ENCODE assay signal across 14 cellular contexts in genomic region chr15:40932146-40932545, GRCh38. TPM values are rescaled to one million over a fixed set of nuclear protein-coding genes. Genes with fewer than 3 reads are reported as not detected.
DNase-seq lines count a peak whose midpoint lies in the region; ATAC-seq and TF ChIP-seq lines count a peak whose summit lies in the region.
"Had no signal": no experiment of that assay in that cellular context is flagged by ENCODE, and none has a peak within 500 bp of the region (broad histone marks: within the 10 kb centered on the region; RNA-seq: fewer than 3 reads in every experiment).

No MANE protein-coding gene starts in this region.

- H2BK20ac ChIP-seq in IMR-90 (ENCODE audit: low read depth, low read length), result no peak overlapping the region

- H2AFZ ChIP-seq in IMR-90 (replicated peaks; ENCODE audit: low read length, poor library complexity), result peak overlapping the region; percentile 61
- no peak overlapping the region for H2AFZ ChIP-seq in neuronal stem cell (ENCODE audit: low read length)

- H3K79me1 ChIP-seq in IMR-90 (ENCODE audit: low read depth in 1 of 2, low read length in 2 of 2), result peaks cover 0 to 70% of the 10 kb centered on the region in 2 experiments; a peak in 3 of 4 replicates
- no peaks in the 10 kb centered on the region for H3K79me1 ChIP-seq in neuronal stem cell (ENCODE audit: low read depth, low read length)

- CTCF ChIA-PET in IMR-90 (lab: Yijun Ruan, JAX), result interaction anchor here (0.7 to 1.5 kb wide), 2 partner anchors 93 to 254 kb away, joined by 3 read pairs; no protein-coding TSS in a partner anchor

- WGBS in IMR-90 (ENCODE audit: extremely low coverage in 2 of 2, insufficient read length in 1 of 2), 2 experiments, result 73% methylated on average over 6 of the region's 8 CpGs; no CpG with 5 or more reads in 1 of the 2 experiments
- WGBS in neuronal stem cell (ENCODE audit: extremely low coverage in 2 of 2, insufficient read length in 2 of 2, insufficient replicate concordance in 1 of 2), 2 donors, result no CpG with 5 or more reads among the region's 8 CpGs

- H3K23ac ChIP-seq in IMR-90 (ENCODE audit: low read depth, low read length) (peak overlapping the region; percentile 69), neuronal stem cell (ENCODE audit: low read depth, low read length, poor library complexity) (peak overlapping the region; percentile 3)

- H4K8ac ChIP-seq in IMR-90 (ENCODE audit: low read depth in 2 of 2, low read length in 2 of 2) (peak overlapping the region in 1 of 2 experiments; percentile 35; a peak in 1 of 4 replicates), neuronal stem cell (ENCODE audit: low read depth, low read length) (no peak overlapping the region)

- no peak overlapping the region for H4K5ac ChIP-seq in IMR-90 (ENCODE audit: low read depth, low read length)

- peaks cover 44% of the 10 kb centered on the region for H4K20me1 ChIP-seq in IMR-90 (ENCODE audit: insufficient read depth, low read length)

- H3K4ac ChIP-seq in IMR-90 (ENCODE audit: low read depth, low read length), result peak overlapping the region; percentile 47; the same call in 1 of the 2 replicates
- no peak overlapping the region for H3K4ac ChIP-seq in neuronal stem cell (ENCODE audit: low read length)

- peak; percentile 50 for DNase-seq in NCI-H1092 treated with DMSO at 0.1 percent for 48 hours (lab: John Stamatoyannopoulos, UW)
- DNase-seq in NCI-H1092 (lab: John Stamatoyannopoulos, UW), result no peak
- DNase-seq in IMR-90, result no peak
- no peak for DNase-seq in neuronal stem cell (ENCODE audit: low spot score)
- DNase-seq in NCI-H146 (lab: John Stamatoyannopoulos, UW), result no peak
- DNase-seq in left lobe of liver (ENCODE audit: low spot score), result no peak
- DNase-seq in glomerular visceral epithelial cell (ENCODE audit: extremely low spot score), result no peak
- DNase-seq: 8988T; effector memory CD4-positive, alpha-beta T cell; EL; H9; naive B cell; NCI-H1694 had no signal

- peak overlapping the region; percentile 78; the same call in 1 of the 2 replicates for H3K14ac ChIP-seq in IMR-90 (replicated peaks; ENCODE audit: low read depth, low read length)
- no peak overlapping the region for H3K14ac ChIP-seq in neuronal stem cell (ENCODE audit: low read length)

- intact Hi-C loops in IMR-90 (cut with micrococcal nuclease), result no loop called here

- dilution Hi-C loops in IMR-90 (cut with HindIII; ENCODE audit: low sequenced_read_pairs, unreplicated experiment), result no loop called here

- ATAC-seq in IMR-90 (ENCODE audit: low read depth) (no peak), left lobe of liver (no peak)

- no TSS peak for BruUV-seq in IMR-90 (replicated peaks; lab: Mats Ljungman, UMichigan)

- H2AK9ac ChIP-seq in IMR-90 (replicated peaks; ENCODE audit: low read depth, low read length, poor library complexity), result peak overlapping the region; percentile 90

- H2BK120ac ChIP-seq in IMR-90 (ENCODE audit: low read depth, low read length) (peak overlapping the region; percentile 2; the same call in 1 of the 2 replicates), neuronal stem cell (ENCODE audit: low read depth, low read length) (no peak overlapping the region)

- H2BK12ac ChIP-seq in neuronal stem cell (ENCODE audit: low read length), result peak overlapping the region; percentile 14

- H4K91ac ChIP-seq in IMR-90 (ENCODE audit: insufficient read depth, low read depth, low read length) (no peak overlapping the region), neuronal stem cell (ENCODE audit: low read depth, low read length, poor library complexity) (no peak overlapping the region)

- no peak for TF ChIP-seq RAD21 in IMR-90 (IDR thresholded peaks at IDR 0.05; ENCODE audit: low read length)

- H3K36me3 ChIP-seq in IMR-90 (ENCODE audit: control insufficient read depth, insufficient read depth, low read length) (peaks cover 8% of the 10 kb centered on the region; the same call in 1 of the 2 replicates), neuronal stem cell (replicated peaks in 1 of 2; ENCODE audit: control insufficient read depth in 2 of 2, insufficient read depth in 2 of 2, low read length in 2 of 2) (no peaks in the 10 kb centered on the region)

- H3K9me3 ChIP-seq in IMR-90 (ENCODE audit: control insufficient read depth, insufficient read depth, low read length) (no peaks in the 10 kb centered on the region), neuronal stem cell (replicated peaks in 1 of 2; ENCODE audit: control insufficient read depth in 2 of 2, insufficient read depth in 1 of 2, low read depth in 1 of 2, low read length in 2 of 2) (peaks cover 0 to 3% of the 10 kb centered on the region in 2 donors)

- H3K9ac ChIP-seq in IMR-90 (ENCODE audit: low read depth, low read length) (no peak overlapping the region), neuronal stem cell (ENCODE audit: low read depth, low read length, poor library complexity) (no peak overlapping the region)

- TF ChIP-seq POLR2A in IMR-90 (IDR thresholded peaks at IDR 0.05; ENCODE audit: low read depth, low read length), result no peak

- H2AK5ac ChIP-seq in IMR-90 (ENCODE audit: low read depth, low read length) (peak overlapping the region; percentile 75), neuronal stem cell (ENCODE audit: low read depth, low read length) (peak overlapping the region; percentile 49)

- H3K9me1 ChIP-seq in IMR-90 (ENCODE audit: insufficient read depth, low read length), result peaks cover 16% of the 10 kb centered on the region

- H3K4me1 ChIP-seq in IMR-90 (ENCODE audit: control insufficient read depth, insufficient read depth, low read length) (peaks cover 21% of the 10 kb centered on the region), neuronal stem cell (ENCODE audit: control insufficient read depth in 2 of 2, insufficient read depth in 1 of 2, low read depth in 1 of 2, low read length in 2 of 2) (peaks cover 17 to 36% of the 10 kb centered on the region in 2 donors)

- H3K27ac ChIP-seq in IMR-90 (ENCODE audit: insufficient read depth, low read length) (no peak overlapping the region), neuronal stem cell (replicated peaks; ENCODE audit: low read length) (no peak overlapping the region)

- H3K4me3 ChIP-seq in IMR-90 (ENCODE audit: insufficient read depth, low read depth, low read length), result no peak overlapping the region
- H3K4me3 ChIP-seq in WI38 (ENCODE audit: low read depth, low read length), result peak overlapping the region; percentile 78
- H3K4me3 ChIP-seq in neuronal stem cell (ENCODE audit: low read length in 2 of 2), result no peak overlapping the region

- H3K27me3 ChIP-seq in IMR-90 (ENCODE audit: control insufficient read depth, insufficient read depth, low read length) (peaks cover 10% of the 10 kb centered on the region), neuronal stem cell (ENCODE audit: control insufficient read depth in 3 of 3, insufficient read depth in 3 of 3, low read depth in 1 of 3, low read length in 3 of 3) (peaks cover 28 to 64% (median 59%) of the 10 kb centered on the region in 3 experiments)

- in situ Hi-C loops in IMR-90 (cut with MboI; ENCODE audit: low sequenced_read_pairs), result no loop called here

- TF ChIP-seq CTCF in IMR-90 (conservative IDR thresholded peaks at IDR 0.05; ENCODE audit: low read depth, low read length) (no peak), WI38 (IDR thresholded peaks at IDR 0.05; ENCODE audit: low read depth, low read length) (no peak)

- H3K4me2 ChIP-seq in IMR-90 (ENCODE audit: low read depth, low read length), result no peak overlapping the region; the same call in 1 of the 2 replicates
- H3K4me2 ChIP-seq in neuronal stem cell (ENCODE audit: insufficient read depth, low read length, poor library complexity, severe bottlenecking), result no peak overlapping the region

- POLR2A ChIA-PET in IMR-90 (lab: Charles Lee; ENCODE audit: unreplicated experiment), result no interaction called here

- no peak overlapping the region for H2BK15ac ChIP-seq in IMR-90 (ENCODE audit: low read depth, low read length)
- H2BK15ac ChIP-seq in neuronal stem cell (ENCODE audit: low read length), result peak overlapping the region; percentile 35

- H2BK5ac ChIP-seq in IMR-90 (ENCODE audit: low read depth, low read length, poor library complexity, severe bottlenecking), result no peak overlapping the region
- H2BK5ac ChIP-seq in neuronal stem cell (ENCODE audit: low read length), result no peak overlapping the region

- H3K56ac ChIP-seq in IMR-90 (ENCODE audit: extremely low read depth, insufficient read depth, low read length), result no peak overlapping the region

- H3K18ac ChIP-seq in IMR-90 (ENCODE audit: low read depth, low read length), result no peak overlapping the region
- peak overlapping the region; percentile 35 for H3K18ac ChIP-seq in neuronal stem cell (ENCODE audit: low read length)

RNA-seq across cellular contexts. Expression of gene DLL4, which starts 3.0 kb away (rescaled TPM):
- 1.7 and 1.8 TPM in 2 replicates for total RNA-seq in IMR-90 (2012; rRNA removed)
- polyA plus RNA-seq in IMR-90 (2012; rRNA removed), result 3.4 and 3.6 TPM in 2 replicates
- 2.3 and 2.9 TPM in 2 replicates for polyA plus RNA-seq in IMR-90 (2012; cell fraction: cytosol; rRNA removed)
- 2.4 and 5.1 TPM in 2 replicates for polyA plus RNA-seq in IMR-90 (2012; cell fraction: nucleus; rRNA removed; ENCODE audit: low replicate concordance)
- 0.20 TPM for polyA plus RNA-seq in neuronal stem cell (2013, experiment 1 of 2)
- polyA plus RNA-seq in neuronal stem cell (2013, experiment 2 of 2), result 0.21 TPM
- 3.7 TPM for total RNA-seq in left lobe of liver

RNA-seq across cellular contexts. Expression of gene CHAC1, which starts 21.1 kb away (rescaled TPM):
- 41.9 and 51.3 TPM in 2 replicates for total RNA-seq in IMR-90 (2012; rRNA removed)
- polyA plus RNA-seq in IMR-90 (2012; rRNA removed), result 72.5 and 77.8 TPM in 2 replicates
- 40.3 and 108 TPM in 2 replicates for polyA plus RNA-seq in IMR-90 (2012; cell fraction: cytosol; rRNA removed)
- polyA plus RNA-seq in IMR-90 (2012; cell fraction: nucleus; rRNA removed; ENCODE audit: low replicate concordance), result 31.6 and 74.8 TPM in 2 replicates
- polyA plus RNA-seq in neuronal stem cell (2013, experiment 1 of 2), result 3.9 TPM
- polyA plus RNA-seq in neuronal stem cell (2013, experiment 2 of 2), result 3.7 TPM
- total RNA-seq in left lobe of liver, result 1.1 TPM

RNA-seq across cellular contexts. Expression of gene VPS18, which starts 37.9 kb away (rescaled TPM):
- total RNA-seq in IMR-90 (2012; rRNA removed), result 30.0 and 32.3 TPM in 2 replicates
- 19.3 and 20.8 TPM in 2 replicates for polyA plus RNA-seq in IMR-90 (2012; rRNA removed)
- 15.0 and 19.5 TPM in 2 replicates for polyA plus RNA-seq in IMR-90 (2012; cell fraction: cytosol; rRNA removed)
- polyA plus RNA-seq in IMR-90 (2012; cell fraction: nucleus; rRNA removed; ENCODE audit: low replicate concordance), result 15.5 and 29.3 TPM in 2 replicates
- 6.1 TPM for polyA plus RNA-seq in neuronal stem cell (2013, experiment 1 of 2)
- polyA plus RNA-seq in neuronal stem cell (2013, experiment 2 of 2), result 6.0 TPM
- 10.3 TPM for total RNA-seq in left lobe of liver

RNA-seq across cellular contexts. Expression of gene RHOV, which starts 58.1 kb away (rescaled TPM):
- not detected in 2 replicates for total RNA-seq in IMR-90 (2012; rRNA removed)
- 0.07 and 0.10 TPM in 2 replicates for polyA plus RNA-seq in IMR-90 (2012; rRNA removed)
- 0.05 TPM in 1 of 2 replicates, not detected in the other for polyA plus RNA-seq in IMR-90 (2012; cell fraction: cytosol; rRNA removed)
- polyA plus RNA-seq in IMR-90 (2012; cell fraction: nucleus; rRNA removed; ENCODE audit: low replicate concordance), result 0.48 and 0.57 TPM in 2 replicates
- polyA plus RNA-seq in neuronal stem cell (2013, experiment 1 of 2), result 0.38 TPM
- polyA plus RNA-seq in neuronal stem cell (2013, experiment 2 of 2), result 0.37 TPM
- total RNA-seq in left lobe of liver, result not detected

Comparison
In these comparisons a context has a peak if more than half of its experiments do, and no peak if none do; other contexts are left out.
1. RNA of gene CHAC1, which starts 21.1 kb away (total RNA-seq): 41.9 to 51.3 TPM in IMR-90; 1.1 TPM in left lobe of liver (single experiment); every median in the first group is over 10 times any median in the second.